In genomic region chr18:10006261-10006903, GRCh38 we compare ENCODE assay signal across 10 cellular contexts.
DNase-seq lines count a peak whose midpoint lies in the region; ATAC-seq and TF ChIP-seq lines count a peak whose summit lies in the region.
"Had no signal": no experiment of that assay in that cellular context is flagged by ENCODE, and none has a peak within 500 bp of the region (broad histone marks: within the 10 kb centered on the region; RNA-seq: fewer than 3 reads in every experiment).

No MANE protein-coding gene starts in this region.

- no peak for TF ChIP-seq CTCF in glutamatergic neuron (IDR thresholded peaks at IDR 0.05; ENCODE audit: partially characterized antibody, unreplicated experiment)

- H3K9me3 Mint-ChIP-seq in glutamatergic neuron (ENCODE audit: unreplicated experiment) = peaks cover 11% of the 10 kb centered on the region
- no peaks in the 10 kb centered on the region for H3K9me3 Mint-ChIP-seq in activated CD4-positive, alpha-beta T cell treated with anti-CD3 and anti-CD28 coated beads, Interleukin-2, amount 10 ng/mL, durations not matched to agents 7 days and 5 days
- H3K9me3 Mint-ChIP-seq: activated T-helper 17 cell treated with anti-CD3 and anti-CD28 coated beads, Interleukin-2, amount 50 U/mL, for 72 hours had no signal

- TF ChIP-seq POLR2A in GM18505 (IDR thresholded peaks at IDR 0.05; ENCODE audit: borderline replicate concordance, extremely low read depth, insufficient read depth, insufficient read length) = no peak

- peaks cover 19% of the 10 kb centered on the region for H3K4me1 Mint-ChIP-seq in glutamatergic neuron (ENCODE audit: low read depth, unreplicated experiment)
- no peaks in the 10 kb centered on the region for H3K4me1 Mint-ChIP-seq in activated CD4-positive, alpha-beta T cell treated with anti-CD3 and anti-CD28 coated beads, Interleukin-2, amount 10 ng/mL, durations not matched to agents 7 days and 5 days
- H3K4me1 Mint-ChIP-seq: activated T-helper 17 cell treated with anti-CD3 and anti-CD28 coated beads, Interleukin-2, amount 50 U/mL, for 72 hours had no signal

- POLR2A ChIA-PET in activated CD4-positive, alpha-beta T cell treated with anti-CD3 and anti-CD28 coated beads, Interleukin-2, amount 10 ng/mL, durations not matched to agents 7 days and 5 days (lab: Charles Lee) = no interaction called here

- in situ Hi-C loops in ACHN (cut with HindIII; ENCODE audit: low pct_ligation_motif_present, low pct_unique_long_range_greater_than_20kb, low sequenced_read_pairs) (no loop called here), SK-MEL-5 (cut with HindIII; ENCODE audit: low pct_unique_long_range_greater_than_20kb, low sequenced_read_pairs) (no loop called here)

- H3K36me3 Mint-ChIP-seq in glutamatergic neuron (ENCODE audit: unreplicated experiment) = peaks cover 6% of the 10 kb centered on the region
- no peaks in the 10 kb centered on the region for H3K36me3 Mint-ChIP-seq in activated CD4-positive, alpha-beta T cell treated with anti-CD3 and anti-CD28 coated beads, Interleukin-2, amount 10 ng/mL, durations not matched to agents 7 days and 5 days (ENCODE audit: low read depth)

- H3K4me3 Mint-ChIP-seq in glutamatergic neuron (ENCODE audit: unreplicated experiment) = peak overlapping the region; percentile 44
- no peak overlapping the region for H3K4me3 Mint-ChIP-seq in activated CD4-positive, alpha-beta T cell treated with anti-CD3 and anti-CD28 coated beads, Interleukin-2, amount 10 ng/mL, durations not matched to agents 7 days and 5 days
- H3K4me3 Mint-ChIP-seq: activated T-helper 17 cell treated with anti-CD3 and anti-CD28 coated beads, Interleukin-2, amount 50 U/mL, for 72 hours had no signal

- peak; percentile 19 for DNase-seq in ACHN
- peak; percentile 43 for DNase-seq in HT-29 (ENCODE audit: low spot score)
- DNase-seq in SK-MEL-5 (ENCODE audit: low read depth, low spot score) = peak; percentile 41
- DNase-seq in glutamatergic neuron = peak; percentile 33
- DNase-seq in activated CD4-positive, alpha-beta T cell treated with anti-CD3 and anti-CD28 coated beads, Interleukin-2, amount 10 ng/mL, durations not matched to agents 7 days and 5 days = no peak
- DNase-seq in C1 segment of cervical spinal cord (lab: John Stamatoyannopoulos, UW) = no peak
- DNase-seq: upper lobe of left lung had no signal

- CTCF ChIA-PET in activated CD4-positive, alpha-beta T cell treated with anti-CD3 and anti-CD28 coated beads, Interleukin-2, amount 10 ng/mL, durations not matched to agents 7 days and 5 days (lab: Charles Lee) = no interaction called here

- H3K27ac Mint-ChIP-seq in glutamatergic neuron (ENCODE audit: unreplicated experiment) = peak overlapping the region; percentile 97
- H3K27ac Mint-ChIP-seq in activated CD4-positive, alpha-beta T cell treated with anti-CD3 and anti-CD28 coated beads, Interleukin-2, amount 10 ng/mL, durations not matched to agents 7 days and 5 days = no peak overlapping the region
- H3K27ac Mint-ChIP-seq: activated T-helper 17 cell treated with anti-CD3 and anti-CD28 coated beads, Interleukin-2, amount 50 U/mL, for 72 hours had no signal

- ATAC-seq in HG03469 (IDR thresholded peaks at IDR 0.05; ENCODE audit: unreplicated experiment) = no peak
- ATAC-seq in GM18505 (IDR thresholded peaks at IDR 0.05; ENCODE audit: unreplicated experiment) = no peak
- ATAC-seq: activated T-helper 17 cell treated with anti-CD3 and anti-CD28 coated beads, Interleukin-2, amount 50 U/mL, for 72 hours had no signal

- H3K27me3 Mint-ChIP-seq in glutamatergic neuron (ENCODE audit: unreplicated experiment) = peaks cover 4% of the 10 kb centered on the region
- H3K27me3 Mint-ChIP-seq in activated CD4-positive, alpha-beta T cell treated with anti-CD3 and anti-CD28 coated beads, Interleukin-2, amount 10 ng/mL, durations not matched to agents 7 days and 5 days = peaks cover 11% of the 10 kb centered on the region

Comparison
In these comparisons a context has a peak if more than half of its experiments do, and no peak if none do; other contexts are left out.
1. DNase-seq: peak in ACHN (single experiment), HT-29 (single experiment), SK-MEL-5 (single experiment) and glutamatergic neuron (single experiment); none in activated CD4-positive, alpha-beta T cell treated with anti-CD3 and anti-CD28 coated beads, Interleukin-2, amount 10 ng/mL, durations not matched to agents 7 days and 5 days (single experiment) and C1 segment of cervical spinal cord (0 of 14).